Comparison of ENCODE assay signal across 8 cellular contexts in genomic region chr12:89529738-89530137, GRCh38. TPM values are rescaled to one million over a fixed set of nuclear protein-coding genes. Genes with fewer than 3 reads are reported as not detected.
A peak's percentile ranks its signal among the peaks of the same experiment; 100 is the strongest.
DNase-seq lines count a peak whose midpoint lies in the region; ATAC-seq and TF ChIP-seq lines count a peak whose summit lies in the region.

No MANE protein-coding gene starts in this region.

- WGBS in right lobe of liver (ENCODE audit: insufficient coverage, low coverage, low lambda C conversion rate, missing lambda C conversion rate): 42% methylated on average over 1 of the region's 1 CpG

- no peaks in the 10 kb centered on the region for H3K9me3 Mint-ChIP-seq in brain

- peaks cover 12% of the 10 kb centered on the region for H3K4me1 Mint-ChIP-seq in brain

- H3K9me3 ChIP-seq in HEK293 (ENCODE audit: control insufficient read depth, insufficient read depth, low read depth, low read length) (no peaks in the 10 kb centered on the region), right lobe of liver (no peaks in the 10 kb centered on the region)

- H3K4me3 Mint-ChIP-seq in brain: peak overlapping the region in 2 of 5 experiments; percentile 56 to 86

- TF ChIP-seq POLR2A in right lobe of liver (IDR thresholded peaks at IDR 0.05): no peak

- no peak overlapping the region for H3K27ac ChIP-seq in HEK293 (ENCODE audit: extremely low read depth, low read depth, low read length)
- H3K27ac ChIP-seq in right lobe of liver: no peak overlapping the region

- no peaks in the 10 kb centered on the region for H3K4me1 ChIP-seq in HEK293 (ENCODE audit: control insufficient read depth, insufficient read depth, low read length)
- peaks cover 0 to 7% (median 3%) of the 10 kb centered on the region in 4 donors for H3K4me1 ChIP-seq in right lobe of liver

- no peaks in the 10 kb centered on the region for H3K36me3 Mint-ChIP-seq in brain

- POLR2A ChIA-PET in HEK293 (lab: Yijun Ruan, JAX): no interaction called here

- H3K27me3 Mint-ChIP-seq in brain: peaks cover 11% of the 10 kb centered on the region

- ATAC-seq in right lobe of liver: peak; percentile 43 to 66 (median 58)
- no peak for ATAC-seq in HG02938 (IDR thresholded peaks at IDR 0.05; ENCODE audit: unreplicated experiment)
- no peak for ATAC-seq in HG03159 (IDR thresholded peaks at IDR 0.05; ENCODE audit: unreplicated experiment)

- intact Hi-C loops in right lobe of liver (cut with DNase I): loop anchor here in 1 of 2 donors (10.0 kb wide), 1 partner anchor 55 kb away; no protein-coding TSS in a partner anchor

- CTCF ChIA-PET in HEK293 (lab: Yijun Ruan, JAX): interaction anchor here (0.7 to 4.2 kb wide), 11 partner anchors 9 to 512 kb away, joined by 3 to 22 read pairs (median 4); no protein-coding TSS in a partner anchor

- H3K27me3 ChIP-seq in right lobe of liver: no peaks in the 10 kb centered on the region

- TF ChIP-seq CTCF in HEK293 (tag by site-specific recombination; IDR thresholded peaks at IDR 0.05) (peak; percentile 44; the same call in 1 of the 2 replicates), brain (conservative IDR thresholded peaks at IDR 0.05) (peak; percentile 74 to 77), right lobe of liver (IDR thresholded peaks at IDR 0.05) (peak; percentile 72 to 83 (median 72))

- H3K36me3 ChIP-seq in HEK293 (ENCODE audit: control insufficient read depth in 2 of 2, insufficient read depth in 1 of 2, low read length in 2 of 2) (no peaks in the 10 kb centered on the region), right lobe of liver (no peaks in the 10 kb centered on the region)

- H3K4me3 ChIP-seq in HEK293 (ENCODE audit: low read depth, low read length) (no peak overlapping the region), right lobe of liver (no peak overlapping the region)

- H3K27ac Mint-ChIP-seq in brain: peak overlapping the region in 2 of 5 experiments; percentile 22 to 86

- DNase-seq in NCI-H510A treated with DMSO at 0.1 percent for 48 hours (lab: John Stamatoyannopoulos, UW) (peak; percentile 70), NCI-H510A (lab: John Stamatoyannopoulos, UW) (no peak), NCI-H2196 (lab: John Stamatoyannopoulos, UW; ENCODE audit: unreplicated experiment) (peak; percentile 58), right lobe of liver (no peak)

TF ChIP-seq in HEK293, 187 proteins besides CTCF, POLR2A, EP300 and RAD21:
- TF ChIP-seq ZNF530 (tag by site-specific recombination; IDR thresholded peaks at IDR 0.05; ENCODE audit: low read depth): no peak
- no peak for TF ChIP-seq ZFP37 (tag by site-specific recombination; IDR thresholded peaks at IDR 0.05)
- no peak for TF ChIP-seq ZNF274 (IDR thresholded peaks at IDR 0.05; ENCODE audit: low read length)
- no peak for TF ChIP-seq ZNF274 (tag by site-specific recombination; IDR thresholded peaks at IDR 0.05; ENCODE audit: borderline replicate concordance)
- TF ChIP-seq ZNF473 (tag by site-specific recombination; IDR thresholded peaks at IDR 0.05): no peak
- no peak for TF ChIP-seq ZNF175 (tag by site-specific recombination; IDR thresholded peaks at IDR 0.05)
- TF ChIP-seq ZNF302 (tag by site-specific recombination; IDR thresholded peaks at IDR 0.05; ENCODE audit: low read depth): no peak
- TF ChIP-seq HOXD13 (CRISPR knock-in tag; IDR thresholded peaks at IDR 0.05; ENCODE audit: borderline replicate concordance): no peak
- no peak for TF ChIP-seq ZNF391 (tag by site-specific recombination; IDR thresholded peaks at IDR 0.05; ENCODE audit: borderline replicate concordance, low read depth)
- no peak for TF ChIP-seq ZNF513 (tag by site-specific recombination; IDR thresholded peaks at IDR 0.05)
- peak; percentile 91 for TF ChIP-seq ZNF654 (tag by site-specific recombination; IDR thresholded peaks at IDR 0.05; ENCODE audit: low read depth)
- TF ChIP-seq KLF9 (tag by site-specific recombination; IDR thresholded peaks at IDR 0.05; ENCODE audit: low read depth): no peak
- no peak for TF ChIP-seq TCF7L2 (IDR thresholded peaks at IDR 0.05; ENCODE audit: borderline replicate concordance, low read depth, low read length)
- no peak for TF ChIP-seq ZBTB10 (tag by site-specific recombination; IDR thresholded peaks at IDR 0.05)
- TF ChIP-seq ZNF660 (tag by site-specific recombination; IDR thresholded peaks at IDR 0.05): 0 out of 2 replicates have a peak, but pooled peaks have one; percentile 37
- no peak for TF ChIP-seq AEBP2 (tag by site-specific recombination; IDR thresholded peaks at IDR 0.05; ENCODE audit: borderline replicate concordance)
- no peak for TF ChIP-seq ZEB2 (tag by site-specific recombination; IDR thresholded peaks at IDR 0.05)
- TF ChIP-seq SCRT2 (tag by site-specific recombination; IDR thresholded peaks at IDR 0.05): no peak
- no peak for TF ChIP-seq ZNF830 (tag by site-specific recombination; IDR thresholded peaks at IDR 0.05; ENCODE audit: low read depth)
- TF ChIP-seq ZNF174 (tag by site-specific recombination; IDR thresholded peaks at IDR 0.05): no peak
- TF ChIP-seq ZSCAN30 (tag by site-specific recombination; IDR thresholded peaks at IDR 0.05): 0 out of 2 replicates have a peak, but pooled peaks have one; percentile 32

RNA-seq across cellular contexts. Expression of gene POC1B, which starts 3.9 kb away (rescaled TPM):
- 7.8 TPM for polyA plus RNA-seq in brain (ENCODE audit: insufficient read depth, low read depth, low replicate concordance)
- total RNA-seq in right lobe of liver: 10 to 100 TPM in 1 of 6 experiments, 1 to 10 TPM in 5; 5.3 to 14.5 (median 6.9) TPM

RNA-seq across cellular contexts. Expression of gene GALNT4, which starts 5.1 kb away (rescaled TPM):
- polyA plus RNA-seq in brain (ENCODE audit: insufficient read depth, low read depth, low replicate concordance): 0.34 TPM
- 1 to 10 TPM; 2.5 to 6.2 (median 4.1) TPM for total RNA-seq in right lobe of liver

Comparison
In these comparisons a context has a peak if more than half of its experiments do, and no peak if none do; other contexts are left out.
1. DNase-seq: peak in NCI-H510A treated with DMSO at 0.1 percent for 48 hours (single experiment) and NCI-H2196 (single experiment); none in NCI-H510A (single experiment) and right lobe of liver (0 of 3).
2. ATAC-seq: peak in right lobe of liver (4 of 4); none in HG02938 (single experiment) and HG03159 (single experiment).
3. Peak in every context shown above with its lines, with median percentiles within 50 percentile points of each other: CTCF ChIP-seq.